In the genomic region with DNA sequence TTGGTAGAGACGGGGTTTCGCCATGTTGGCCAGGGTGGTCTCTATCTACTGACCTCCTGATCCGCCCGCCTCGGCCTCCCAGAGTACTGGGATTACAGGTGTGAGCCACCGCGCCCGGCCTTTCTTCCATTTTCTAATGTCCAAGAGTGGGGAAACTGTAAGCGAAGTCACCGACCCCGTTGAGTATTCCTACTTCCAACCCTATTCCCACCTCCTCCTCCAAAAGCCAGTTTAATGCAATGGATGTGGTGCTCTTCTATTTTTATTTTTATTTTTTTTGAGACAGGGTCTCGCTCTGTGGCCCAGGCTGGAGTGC, we compare ENCODE assay signal across 9 cellular contexts. TPM values are rescaled to one million over a fixed set of nuclear protein-coding genes. Genes with fewer than 3 reads are reported as not detected.
DNase-seq lines count a peak whose midpoint lies in the region; ATAC-seq, FAIRE-seq and TF ChIP-seq lines count a peak whose summit lies in the region.
"Had no signal": no experiment of that assay in that cellular context is flagged by ENCODE, and none has a peak within 500 bp of the region (broad histone marks: within the 10 kb centered on the region; RNA-seq: fewer than 3 reads in every experiment).

No MANE protein-coding gene starts in this region.

- intact Hi-C loops in esophagus squamous epithelium (cut with DNase I): no loop called here
- intact Hi-C loops in gastrocnemius medialis (cut with DNase I; ENCODE audit: low total_unique reads): loop anchor here (1.0 kb wide), 2 partner anchors 20 to 96 kb away; a partner anchor contains a TSS

- DNase-seq in GM12892 (ENCODE audit: insufficient read length): no peak
- no peak for DNase-seq in RWPE2 (ENCODE audit: low spot score)
- no peak for DNase-seq in esophagus squamous epithelium (lab: John Stamatoyannopoulos, UW)
- DNase-seq in gastrocnemius medialis: no peak
- DNase-seq in CD1c-positive myeloid dendritic cell (ENCODE audit: extremely low spot score): no peak
- DNase-seq in HCEC 1CT: no peak
- DNase-seq in NCI-H524 treated with DMSO at 0.1 percent for 48 hours (lab: John Stamatoyannopoulos, UW): no peak
- no peak for DNase-seq in NCI-H526 treated with DMSO at 0.1 percent for 48 hours (lab: John Stamatoyannopoulos, UW)

- no peaks in the 10 kb centered on the region for H3K27me3 ChIP-seq in RWPE2 (ENCODE audit: insufficient read depth, poor library complexity, severe bottlenecking)
- H3K27me3 ChIP-seq in esophagus squamous epithelium: no peaks in the 10 kb centered on the region
- no peaks in the 10 kb centered on the region for H3K27me3 ChIP-seq in gastrocnemius medialis

- TF ChIP-seq POLR2A in GM12892 (IDR thresholded peaks at IDR 0.05; ENCODE audit: low read depth, low read length): peak; percentile 21; the same call in 1 of the 2 replicates
- no peak for TF ChIP-seq POLR2A in esophagus squamous epithelium (IDR thresholded peaks at IDR 0.05)
- no peak for TF ChIP-seq POLR2A in gastrocnemius medialis (IDR thresholded peaks at IDR 0.05)

- no peaks in the 10 kb centered on the region for H3K9me3 ChIP-seq in RWPE2 (ENCODE audit: severe bottlenecking)
- no peaks in the 10 kb centered on the region for H3K9me3 ChIP-seq in esophagus squamous epithelium
- H3K9me3 ChIP-seq in gastrocnemius medialis: no peaks in the 10 kb centered on the region

- H3K27ac ChIP-seq in RWPE2 (ENCODE audit: poor library complexity, severe bottlenecking) (peak overlapping the region; percentile 74), esophagus squamous epithelium (peak overlapping the region; percentile 87 to 97 (median 94)), gastrocnemius medialis (peak overlapping the region; percentile 81 to 91 (median 88))

- H3K36me3 ChIP-seq in RWPE2 (ENCODE audit: low read depth) (peaks cover 14% of the 10 kb centered on the region), esophagus squamous epithelium (peaks cover 8 to 45% (median 18%) of the 10 kb centered on the region in 3 donors), gastrocnemius medialis (peaks cover 0 to 17% of the 10 kb centered on the region in 2 donors)

- H3K4me3 ChIP-seq in RWPE2 (ENCODE audit: severe bottlenecking) (peak overlapping the region; percentile 66), esophagus squamous epithelium (peak overlapping the region; percentile 70 to 95 (median 86)), gastrocnemius medialis (peak overlapping the region; percentile 73 to 84 (median 75))

- FAIRE-seq in GM12892 (lab: Jason Lieb, UNC): no peak

- TF ChIP-seq CTCF in RWPE2 (IDR thresholded peaks at IDR 0.05; ENCODE audit: poor library complexity, severe bottlenecking): no peak
- TF ChIP-seq CTCF in esophagus squamous epithelium (IDR thresholded peaks at IDR 0.05): no peak
- TF ChIP-seq CTCF in gastrocnemius medialis (IDR thresholded peaks at IDR 0.05 in 4 of 5, conservative IDR thresholded peaks at IDR 0.05 in 1 of 5): no peak

- H3K4me1 ChIP-seq in RWPE2 (ENCODE audit: insufficient read depth, poor library complexity, severe bottlenecking) (no peaks in the 10 kb centered on the region), esophagus squamous epithelium (peaks cover 8 to 28% (median 9%) of the 10 kb centered on the region in 3 donors), gastrocnemius medialis (peaks cover 0 to 9% of the 10 kb centered on the region in 2 donors)

- ATAC-seq in RWPE2 (ENCODE audit: low read depth): no peak
- peak in 1 of 2 donors; percentile 1 for ATAC-seq in gastrocnemius medialis

- 67 to 68% methylated on average over 11 to 12 of the region's 12 CpGs for WGBS in esophagus squamous epithelium, 2 donors

- in situ Hi-C loops in gastrocnemius medialis (cut with MboI; ENCODE audit: low sequenced_read_pairs in 4 of 4): no loop called here

RNA-seq across cellular contexts. Expression of a gene that starts 0.4 kb away (rescaled TPM):
- not detected for polyA plus RNA-seq in GM12892 (2012; ENCODE audit: missing spikeins)
- total RNA-seq in esophagus squamous epithelium (not detected), gastrocnemius medialis (not detected)
- total RNA-seq: kidney epithelial cell had no signal

RNA-seq across cellular contexts. Expression of a gene that starts 0.7 kb away (rescaled TPM):
- polyA plus RNA-seq in GM12892 (2012; ENCODE audit: missing spikeins): 7.4 TPM
- total RNA-seq in esophagus squamous epithelium (10 to 100 TPM; 23.7 to 64.9 (median 32.5) TPM), gastrocnemius medialis (10 to 100 TPM; 22.0 to 67.6 (median 54.6) TPM)

RNA-seq across cellular contexts. Expression of a gene that starts 19.3 kb away (rescaled TPM):
- polyA plus RNA-seq in GM12892 (2012; ENCODE audit: missing spikeins): 25.0 TPM
- total RNA-seq in esophagus squamous epithelium (10 to 100 TPM; 42.9 to 83.7 (median 62.4) TPM), gastrocnemius medialis (10 to 100 TPM; 37.2 to 49.1 (median 44.3) TPM)

RNA-seq across cellular contexts. Expression of a gene that starts 23.4 kb away (rescaled TPM):
- polyA plus RNA-seq in GM12892 (2012; ENCODE audit: missing spikeins): 0.36 TPM
- under 1 TPM in 1 of 4 donors, not detected in 3; 0.45 TPM for total RNA-seq in esophagus squamous epithelium
- not detected for total RNA-seq in gastrocnemius medialis

RNA-seq across cellular contexts. Expression of a gene that starts 32.1 kb away (rescaled TPM):
- 20.7 TPM for polyA plus RNA-seq in GM12892 (2012; ENCODE audit: missing spikeins)
- total RNA-seq in esophagus squamous epithelium: 1 to 10 TPM; 3.0 to 6.6 (median 4.7) TPM
- total RNA-seq in gastrocnemius medialis: 1 to 10 TPM; 1.8 to 9.9 (median 7.8) TPM
